ENCODE assay signal across 9 cellular contexts in genomic region chr17:77286641-77287431, GRCh38.
DNase-seq lines count a peak whose midpoint lies in the region; ATAC-seq lines count a peak whose summit lies in the region.
"Had no signal": no experiment of that assay in that cellular context is flagged by ENCODE, and none has a peak within 500 bp of the region (broad histone marks: within the 10 kb centered on the region; RNA-seq: fewer than 3 reads in every experiment).

No MANE protein-coding gene starts in this region.

- peaks cover 0 to 9% of the 10 kb centered on the region in 2 donors for H3K27me3 Mint-ChIP-seq in T-cell

- POLR2A ChIA-PET in T-cell (lab: Charles Lee), result no interaction called here

- ATAC-seq in T-cell (replicated peaks in 1 of 4) (no peak), HG03439 (IDR thresholded peaks at IDR 0.05; ENCODE audit: unreplicated experiment) (no peak), GM18517 (IDR thresholded peaks at IDR 0.05; ENCODE audit: unreplicated experiment) (no peak)

- H3K36me3 Mint-ChIP-seq in T-cell, result no peaks in the 10 kb centered on the region

- H3K4me3 Mint-ChIP-seq in T-cell, result no peak overlapping the region
- H3K4me3 Mint-ChIP-seq: T-helper 1 cell treated with Interleukin-12 subunit alpha and Interleukin-12 subunit beta and Interleukin-4 antibody, amounts not matched to agents 30 μg/mL and 1 μg/mL, for 36 hours had no signal

- DNase-seq in HPDE6-E6E7 (ENCODE audit: extremely low spot score) (peak; percentile 80), T1000 (lab: John Stamatoyannopoulos, UW) (peak; percentile 98), hepatic stellate cell (ENCODE audit: low spot score) (peak; percentile 41), stromal cell of bone marrow (ENCODE audit: low read depth) (peak; percentile 25), T-cell (no peak)
- no peak for DNase-seq in activated CD4-positive, alpha-beta T cell treated with anti-CD3 and anti-CD28 coated beads for 1 hour

- H3K9me3 Mint-ChIP-seq in T-cell, result no peaks in the 10 kb centered on the region
- H3K9me3 Mint-ChIP-seq: T-helper 1 cell treated with Interleukin-12 subunit alpha and Interleukin-12 subunit beta and Interleukin-4 antibody, amounts not matched to agents 30 μg/mL and 1 μg/mL, for 36 hours had no signal

- no peak overlapping the region for H3K27ac Mint-ChIP-seq in T-cell
- H3K27ac Mint-ChIP-seq: T-helper 1 cell treated with Interleukin-12 subunit alpha and Interleukin-12 subunit beta and Interleukin-4 antibody, amounts not matched to agents 30 μg/mL and 1 μg/mL, for 36 hours had no signal

- H3K4me1 Mint-ChIP-seq in T-cell, result peaks cover 6 to 11% (median 8%) of the 10 kb centered on the region in 3 donors

- CTCF ChIA-PET in T-cell (lab: Charles Lee), result no interaction called here

Comparison
In these comparisons a context has a peak if more than half of its experiments do, and no peak if none do; other contexts are left out.
1. DNase-seq: peak in HPDE6-E6E7 (single experiment), T1000 (single experiment), hepatic stellate cell (single experiment) and stromal cell of bone marrow (single experiment); none in T-cell (0 of 34) and activated CD4-positive, alpha-beta T cell treated with anti-CD3 and anti-CD28 coated beads for 1 hour (single experiment).